In genomic region chr4:86892639-86892965, GRCh38 we compare ENCODE assay signal across 8 cellular contexts. TPM values are rescaled to one million over a fixed set of nuclear protein-coding genes. Genes with fewer than 3 reads are reported as not detected.
DNase-seq lines count a peak whose midpoint lies in the region; ATAC-seq and TF ChIP-seq lines count a peak whose summit lies in the region.

No MANE protein-coding gene starts in this region.

- H3K79me2 ChIP-seq in Karpas-422 (ENCODE audit: low read length), result no peaks in the 10 kb centered on the region

- H3K36me3 Mint-ChIP-seq in CD4-positive, CD25-positive, alpha-beta regulatory T cell, result peaks cover 3% of the 10 kb centered on the region
- H3K36me3 Mint-ChIP-seq in memory B cell, result peaks cover 2% of the 10 kb centered on the region

- H3K4me1 Mint-ChIP-seq in CD4-positive, CD25-positive, alpha-beta regulatory T cell, result peaks cover 0 to 17% (median 8%) of the 10 kb centered on the region in 4 donors
- H3K4me1 Mint-ChIP-seq in memory B cell, result peaks cover 3% of the 10 kb centered on the region

- no peak for DNase-seq in CD4-positive, CD25-positive, alpha-beta regulatory T cell
- no peak for DNase-seq in astrocyte of the spinal cord (ENCODE audit: low read depth, low spot score)
- DNase-seq in memory B cell (ENCODE audit: low spot score in 2 of 2), result no peak
- no peak for DNase-seq in aorta
- no peak for DNase-seq in Karpas-422
- no peak for DNase-seq in CD1c-positive myeloid dendritic cell (ENCODE audit: extremely low spot score)

- peaks cover 14% of the 10 kb centered on the region for H3K4me1 ChIP-seq in CD4-positive, CD25-positive, alpha-beta regulatory T cell (ENCODE audit: control insufficient read depth, insufficient read depth, low read length, poor library complexity, severe bottlenecking)
- no peaks in the 10 kb centered on the region for H3K4me1 ChIP-seq in aorta (ENCODE audit: control insufficient read depth in 1 of 2, insufficient read depth in 2 of 2, low read length in 2 of 2)
- H3K4me1 ChIP-seq in Karpas-422 (ENCODE audit: low read length), result no peaks in the 10 kb centered on the region

- in situ Hi-C loops in astrocyte of the spinal cord (cut with HindIII; ENCODE audit: low sequenced_read_pairs), result no loop called here

- intact Hi-C loops in aorta (cut with DNase I), result loop anchor here (2.0 to 10.0 kb wide), 3 partner anchors 298 to 394 kb away; partner anchors contain the start of gene PTPN13 (in 2 of the 2)

- H3K27me3 Mint-ChIP-seq in CD4-positive, CD25-positive, alpha-beta regulatory T cell, result peaks cover 35% of the 10 kb centered on the region
- H3K27me3 Mint-ChIP-seq in memory B cell, result peaks cover 8% of the 10 kb centered on the region

- no peaks in the 10 kb centered on the region for H4K20me1 ChIP-seq in Karpas-422 (ENCODE audit: insufficient read depth, low read depth, low read length)

- H3K4me3 ChIP-seq in CD4-positive, CD25-positive, alpha-beta regulatory T cell (ENCODE audit: low read depth, low read length), result no peak overlapping the region
- H3K4me3 ChIP-seq in astrocyte of the spinal cord (ENCODE audit: low read depth, low read length), result peak overlapping the region; percentile 63
- peak overlapping the region; percentile 22 to 90 for H3K4me3 ChIP-seq in aorta (ENCODE audit: low read length in 2 of 2)
- no peak overlapping the region for H3K4me3 ChIP-seq in Karpas-422 (ENCODE audit: low read length)

- H3K27ac Mint-ChIP-seq in CD4-positive, CD25-positive, alpha-beta regulatory T cell, result peak overlapping the region in 1 of 3 donors; percentile 42
- H3K27ac Mint-ChIP-seq in memory B cell, result no peak overlapping the region

- H3K4me2 ChIP-seq in Karpas-422 (ENCODE audit: low read depth, low read length, poor library complexity, severe bottlenecking), result no peak overlapping the region

- H2AFZ ChIP-seq in Karpas-422 (ENCODE audit: low read length), result no peak overlapping the region

- peak overlapping the region in 3 of 4 donors; percentile 36 to 85 (median 78) for H3K4me3 Mint-ChIP-seq in CD4-positive, CD25-positive, alpha-beta regulatory T cell
- H3K4me3 Mint-ChIP-seq in memory B cell, result peak overlapping the region; percentile 74

- H3K9me3 Mint-ChIP-seq in CD4-positive, CD25-positive, alpha-beta regulatory T cell, result peaks cover 0 to 4% (median 0%) of the 10 kb centered on the region in 7 donors
- no peaks in the 10 kb centered on the region for H3K9me3 Mint-ChIP-seq in memory B cell

- no peaks in the 10 kb centered on the region for H3K36me3 ChIP-seq in CD4-positive, CD25-positive, alpha-beta regulatory T cell (ENCODE audit: control insufficient read depth, insufficient read depth, low read length)
- no peaks in the 10 kb centered on the region for H3K36me3 ChIP-seq in aorta (ENCODE audit: control insufficient read depth in 1 of 2, insufficient read depth in 2 of 2, low read length in 1 of 2)
- H3K36me3 ChIP-seq in Karpas-422 (ENCODE audit: insufficient read depth, low read length), result no peaks in the 10 kb centered on the region

- whole genome bisulfite sequencing in aorta, 2 donors, result 1 to 3% methylated on average over 13 of the region's 13 CpGs

- H3K9me2 ChIP-seq in Karpas-422 (replicated peaks; ENCODE audit: insufficient read depth, low read length), result no peaks in the 10 kb centered on the region

- TF ChIP-seq CTCF in astrocyte of the spinal cord (IDR thresholded peaks at IDR 0.05; ENCODE audit: low read depth, low read length), result no peak

- H3K27ac ChIP-seq in CD4-positive, CD25-positive, alpha-beta regulatory T cell (ENCODE audit: insufficient read depth, low read length, poor library complexity, severe bottlenecking), result no peak overlapping the region
- H3K27ac ChIP-seq in aorta (ENCODE audit: low read depth in 1 of 2, low read length in 2 of 2) (no peak overlapping the region), Karpas-422 (ENCODE audit: low read length) (no peak overlapping the region)

- no peak for ATAC-seq in CD4-positive, CD25-positive, alpha-beta regulatory T cell (ENCODE audit: low read depth in 2 of 2)
- ATAC-seq in HG03139 (IDR thresholded peaks at IDR 0.05; ENCODE audit: unreplicated experiment) (peak; percentile 3), memory B cell (ENCODE audit: low read depth) (peak; percentile 36), aorta (ENCODE audit: low FRiP score) (no peak), HG03097 (IDR thresholded peaks at IDR 0.05; ENCODE audit: low FRiP score, unreplicated experiment) (no peak)

- H3K9me3 ChIP-seq in CD4-positive, CD25-positive, alpha-beta regulatory T cell (ENCODE audit: control insufficient read depth in 2 of 2, low read length in 2 of 2), result no peaks in the 10 kb centered on the region
- H3K9me3 ChIP-seq in aorta (ENCODE audit: control insufficient read depth, low read length), result no peaks in the 10 kb centered on the region
- no peaks in the 10 kb centered on the region for H3K9me3 ChIP-seq in Karpas-422 (ENCODE audit: low read length)

- H3K9ac ChIP-seq in Karpas-422 (ENCODE audit: low read length), result no peak overlapping the region

- H3K27me3 ChIP-seq in CD4-positive, CD25-positive, alpha-beta regulatory T cell (ENCODE audit: control insufficient read depth, insufficient read depth, low read length), result peaks cover 21% of the 10 kb centered on the region
- no peaks in the 10 kb centered on the region for H3K27me3 ChIP-seq in aorta (ENCODE audit: control insufficient read depth in 1 of 2, insufficient read depth in 2 of 2, low read length in 1 of 2)
- H3K27me3 ChIP-seq in Karpas-422 (ENCODE audit: low read length), result no peaks in the 10 kb centered on the region

RNA-seq across cellular contexts. Expression of gene C4orf36, which starts 0.4 kb away (rescaled TPM):
- not detected for total RNA-seq in CD4-positive, CD25-positive, alpha-beta regulatory T cell
- not detected for polyA plus RNA-seq in CD4-positive, CD25-positive, alpha-beta regulatory T cell
- 1 to 10 TPM in 1 of 2 donors, not detected in 1; 1.2 TPM for total RNA-seq in aorta
- polyA plus RNA-seq in aorta, result under 1 TPM in 1 of 2 donors, not detected in 1; 0.36 TPM
- not detected in 2 replicates for total RNA-seq in Karpas-422 (2014; rRNA removed; shearing (Covaris generic); ENCODE audit: low replicate concordance)

RNA-seq across cellular contexts. Expression of gene AFF1, which starts 42.2 kb away (rescaled TPM):
- 122 TPM for total RNA-seq in CD4-positive, CD25-positive, alpha-beta regulatory T cell
- polyA plus RNA-seq in CD4-positive, CD25-positive, alpha-beta regulatory T cell, result 10 to 100 TPM; 18.1 to 43.3 (median 28.0) TPM
- 100 to 1,000 TPM in 1 of 2 donors, 10 to 100 TPM in 1; 99.6 to 107 TPM for total RNA-seq in aorta
- polyA plus RNA-seq in aorta, result 10 to 100 TPM in 1 of 2 donors, 1 to 10 TPM in 1; 4.8 to 15.0 TPM
- 4.0 and 6.6 TPM in 2 replicates for total RNA-seq in Karpas-422 (2014; rRNA removed; shearing (Covaris generic); ENCODE audit: low replicate concordance)

RNA-seq across cellular contexts. Expression of gene SLC10A6, which starts 43.4 kb away (rescaled TPM):
- not detected for total RNA-seq in CD4-positive, CD25-positive, alpha-beta regulatory T cell
- polyA plus RNA-seq in CD4-positive, CD25-positive, alpha-beta regulatory T cell, result not detected
- 1 to 10 TPM; 4.2 to 5.4 TPM for total RNA-seq in aorta
- polyA plus RNA-seq in aorta, result not detected
- total RNA-seq in Karpas-422 (2014; rRNA removed; shearing (Covaris generic); ENCODE audit: low replicate concordance), result not detected in 2 replicates

Comparison
In these comparisons a context has a peak if more than half of its experiments do, and no peak if none do; other contexts are left out.
1. ATAC-seq: peak in HG03139 (single experiment) and memory B cell (single experiment); none in CD4-positive, CD25-positive, alpha-beta regulatory T cell (0 of 2), aorta (single experiment) and HG03097 (single experiment).
2. H3K4me3 ChIP-seq: peak in astrocyte of the spinal cord (single experiment) and aorta (2 of 2); none in CD4-positive, CD25-positive, alpha-beta regulatory T cell (single experiment) and Karpas-422 (single experiment).
3. RNA of gene AFF1, which starts 42.2 kb away (total RNA-seq): 122 TPM in CD4-positive, CD25-positive, alpha-beta regulatory T cell (single experiment) and 99.6 to 107 TPM in aorta; 4.0 to 6.6 TPM in Karpas-422; every median in the first group is over 10 times any median in the second.